In the genomic region with DNA sequence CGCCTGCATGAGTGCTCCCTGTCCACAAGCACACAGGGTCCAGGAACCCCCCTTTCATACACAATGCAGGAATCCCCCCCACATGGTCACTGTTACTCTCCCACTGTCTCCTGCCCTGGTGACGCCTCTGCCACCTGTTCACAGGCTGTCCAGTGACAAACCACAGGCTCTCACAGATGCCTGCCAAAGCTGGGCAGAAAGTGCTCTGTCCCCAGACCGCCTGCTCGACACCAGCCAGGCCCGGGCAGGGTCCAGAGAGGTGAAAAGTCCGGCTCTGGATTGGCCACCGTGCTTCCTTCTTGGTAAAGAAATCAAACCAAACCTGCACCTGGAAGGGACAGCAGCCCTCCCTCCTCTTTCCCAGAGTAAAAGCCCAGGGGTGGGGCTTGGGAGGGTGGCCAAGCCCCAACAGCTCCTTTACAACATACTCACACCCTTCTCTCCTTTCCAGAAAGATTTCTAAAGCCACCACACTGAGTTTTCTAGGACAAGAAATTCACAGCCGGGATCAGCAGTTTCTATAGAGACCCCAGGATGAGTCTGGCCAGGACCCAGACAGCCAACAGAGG, we compare ENCODE assay signal across 11 cellular contexts. TPM values are rescaled to one million over a fixed set of nuclear protein-coding genes. Genes with fewer than 3 reads are reported as not detected.
DNase-seq lines count a peak whose midpoint lies in the region; ATAC-seq, FAIRE-seq and TF ChIP-seq lines count a peak whose summit lies in the region.
"Had no signal": no experiment of that assay in that cellular context is flagged by ENCODE, and none has a peak within 500 bp of the region (broad histone marks: within the 10 kb centered on the region; RNA-seq: fewer than 3 reads in every experiment).

No MANE protein-coding gene starts in this region.

- H3K36me3 ChIP-seq in BLaER1 (peaks cover 19% of the 10 kb centered on the region; the same call in 1 of the 2 replicates), RWPE2 (ENCODE audit: low read depth) (peaks cover 35% of the 10 kb centered on the region), pancreas (peaks cover 0 to 13% (median 0%) of the 10 kb centered on the region in 3 donors)

- H3K27ac ChIP-seq in BLaER1: peak overlapping the region; percentile 28
- H3K27ac ChIP-seq in RWPE2 (ENCODE audit: poor library complexity, severe bottlenecking): peak overlapping the region; percentile 40
- peak overlapping the region; percentile 86 to 91 (median 91) for H3K27ac ChIP-seq in pancreas

- intact Hi-C loops in pancreas (cut with DNase I): no loop called here

- H3K4me1 ChIP-seq in BLaER1 (peaks cover 88% of the 10 kb centered on the region), RWPE2 (ENCODE audit: insufficient read depth, poor library complexity, severe bottlenecking) (peaks cover 10% of the 10 kb centered on the region), pancreas (peaks cover 33 to 48% (median 35%) of the 10 kb centered on the region in 3 donors)

- H3K27me3 ChIP-seq in BLaER1 (no peaks in the 10 kb centered on the region), RWPE2 (ENCODE audit: insufficient read depth, poor library complexity, severe bottlenecking) (no peaks in the 10 kb centered on the region), pancreas (no peaks in the 10 kb centered on the region)

- FAIRE-seq in pancreas (lab: Jason Lieb, UNC): no peak

- peak overlapping the region; percentile 57 for H3K27ac Mint-ChIP-seq in glutamatergic neuron (ENCODE audit: unreplicated experiment)
- H3K27ac Mint-ChIP-seq: natural killer cell treated with Interleukin-12 subunit alpha and Interleukin-12 subunit beta and Interleukin-15 and Interleukin-18, amount 100 ng/mL, for 72 hours; T-cell had no signal

- H3K4me2 ChIP-seq in BLaER1: peak overlapping the region; percentile 75

- WGBS in pancreas, 2 donors: 10 to 13% methylated on average over 8 of the region's 8 CpGs

- peaks cover 5% of the 10 kb centered on the region for H3K36me3 Mint-ChIP-seq in glutamatergic neuron (ENCODE audit: unreplicated experiment)
- H3K36me3 Mint-ChIP-seq: natural killer cell treated with Interleukin-12 subunit alpha and Interleukin-12 subunit beta and Interleukin-15 and Interleukin-18, amount 100 ng/mL, for 72 hours; T-cell had no signal

- H3K9me3 ChIP-seq in BLaER1 (no peaks in the 10 kb centered on the region), RWPE2 (ENCODE audit: severe bottlenecking) (no peaks in the 10 kb centered on the region), pancreas (no peaks in the 10 kb centered on the region)

- peaks cover 39% of the 10 kb centered on the region for H3K4me1 Mint-ChIP-seq in glutamatergic neuron (ENCODE audit: low read depth, unreplicated experiment)

- H3K9ac ChIP-seq in BLaER1: no peak overlapping the region

- peak overlapping the region; percentile 76 for H3K4me3 Mint-ChIP-seq in glutamatergic neuron (ENCODE audit: unreplicated experiment)
- H3K4me3 Mint-ChIP-seq: natural killer cell treated with Interleukin-12 subunit alpha and Interleukin-12 subunit beta and Interleukin-15 and Interleukin-18, amount 100 ng/mL, for 72 hours; T-cell had no signal

- H3K27me3 Mint-ChIP-seq in glutamatergic neuron (ENCODE audit: unreplicated experiment): peaks cover 9% of the 10 kb centered on the region

- ATAC-seq in RWPE2 (ENCODE audit: low read depth) (peak; percentile 26; the same call in 2 of the 3 replicates), pancreas (peak; percentile 79 to 86 (median 83)), GM18909 (IDR thresholded peaks at IDR 0.05; ENCODE audit: poor library complexity, unreplicated experiment) (no peak)

- peaks cover 14% of the 10 kb centered on the region; the same call in 1 of the 2 replicates for H4K20me1 ChIP-seq in BLaER1

- no peak overlapping the region for H3K4me3 ChIP-seq in BLaER1
- H3K4me3 ChIP-seq in RWPE2 (ENCODE audit: severe bottlenecking): no peak overlapping the region
- no peak overlapping the region for H3K4me3 ChIP-seq in pancreas

- no peak for TF ChIP-seq CTCF in RWPE2 (IDR thresholded peaks at IDR 0.05; ENCODE audit: poor library complexity, severe bottlenecking)
- TF ChIP-seq CTCF in glutamatergic neuron (IDR thresholded peaks at IDR 0.05; ENCODE audit: partially characterized antibody, unreplicated experiment): no peak
- no peak for TF ChIP-seq CTCF in pancreas (IDR thresholded peaks at IDR 0.05)

- DNase-seq in RWPE2 (ENCODE audit: low spot score) (no peak), glutamatergic neuron (no peak), pancreas (peak; percentile 80 to 96 (median 90)), NCI-H2107 treated with DMSO at 0.1 percent for 48 hours (lab: John Stamatoyannopoulos, UW; ENCODE audit: unreplicated experiment) (no peak), NCI-H1092 treated with DMSO at 0.1 percent for 48 hours (lab: John Stamatoyannopoulos, UW) (no peak)
- no peak for DNase-seq in activated CD4-positive, alpha-beta T cell treated with anti-CD3 and anti-CD28 coated beads, Interleukin-2, amount 50 U/mL, for 48 hours
- DNase-seq: NCI-H1048, T-cell had no signal

- peaks cover 19% of the 10 kb centered on the region for H3K9me3 Mint-ChIP-seq in glutamatergic neuron (ENCODE audit: unreplicated experiment)
- H3K9me3 Mint-ChIP-seq: natural killer cell treated with Interleukin-12 subunit alpha and Interleukin-12 subunit beta and Interleukin-15 and Interleukin-18, amount 100 ng/mL, for 72 hours; T-cell had no signal

RNA-seq across cellular contexts. Expression of gene PCGF2, which starts 6.2 kb away (rescaled TPM):
- total RNA-seq in glutamatergic neuron (ENCODE audit: unreplicated experiment) (70.1 TPM), pancreas (10 to 100 TPM; 12.9 to 25.2 (median 21.1) TPM)
- polyA plus RNA-seq in pancreas: 10 to 100 TPM; 39.2 to 39.6 TPM
- total RNA-seq: natural killer cell treated with Interleukin-12 subunit alpha and Interleukin-12 subunit beta and Interleukin-15 and Interleukin-18, amount 100 ng/mL, for 72 hours had no signal

RNA-seq across cellular contexts. Expression of gene PSMB3, which starts 10.6 kb away (rescaled TPM):
- total RNA-seq in glutamatergic neuron (ENCODE audit: unreplicated experiment) (121 TPM), pancreas (10 to 100 TPM; 27.7 to 74.7 (median 54.5) TPM)
- polyA plus RNA-seq in pancreas: 100 to 1,000 TPM; 104 to 107 TPM

RNA-seq across cellular contexts. Expression of gene CISD3, which starts 11.8 kb away (rescaled TPM):
- 3.2 TPM for total RNA-seq in glutamatergic neuron (ENCODE audit: unreplicated experiment)
- 10 to 100 TPM; 27.5 to 44.3 (median 30.9) TPM for total RNA-seq in pancreas
- polyA plus RNA-seq in pancreas: 10 to 100 TPM; 28.1 to 34.9 TPM

RNA-seq across cellular contexts. Expression of gene MLLT6, which starts 36.9 kb away (rescaled TPM):
- total RNA-seq in glutamatergic neuron (ENCODE audit: unreplicated experiment): 59.8 TPM
- 100 to 1,000 TPM in 1 of 6 donors, 10 to 100 TPM in 5; 51.3 to 112 (median 67.4) TPM for total RNA-seq in pancreas
- polyA plus RNA-seq in pancreas: 100 to 1,000 TPM in 1 of 2 donors, 10 to 100 TPM in 1; 69.9 to 181 TPM

RNA-seq across cellular contexts. Expression of gene PIP4K2B, which starts 57.4 kb away (rescaled TPM):
- total RNA-seq in glutamatergic neuron (ENCODE audit: unreplicated experiment) (66.4 TPM), pancreas (10 to 100 TPM in 5 of 6 donors, 1 to 10 TPM in 1; 9.0 to 22.2 (median 11.7) TPM)
- polyA plus RNA-seq in pancreas: 10 to 100 TPM; 14.2 to 17.0 TPM

Comparison
In these comparisons a context has a peak if more than half of its experiments do, and no peak if none do; other contexts are left out.
1. H3K27ac ChIP-seq: peak in every context shown above with its lines; median percentile 91 in pancreas; 40 in RWPE2; 28 in BLaER1.
2. DNase-seq: peak in pancreas (6 of 6); none in RWPE2 (single experiment), glutamatergic neuron (single experiment), NCI-H2107 treated with DMSO at 0.1 percent for 48 hours (single experiment), activated CD4-positive, alpha-beta T cell treated with anti-CD3 and anti-CD28 coated beads, Interleukin-2, amount 50 U/mL, for 48 hours (0 of 2) and NCI-H1092 treated with DMSO at 0.1 percent for 48 hours (single experiment).